Comparison of ENCODE assay signal across 1 cellular context in the genomic region with DNA sequence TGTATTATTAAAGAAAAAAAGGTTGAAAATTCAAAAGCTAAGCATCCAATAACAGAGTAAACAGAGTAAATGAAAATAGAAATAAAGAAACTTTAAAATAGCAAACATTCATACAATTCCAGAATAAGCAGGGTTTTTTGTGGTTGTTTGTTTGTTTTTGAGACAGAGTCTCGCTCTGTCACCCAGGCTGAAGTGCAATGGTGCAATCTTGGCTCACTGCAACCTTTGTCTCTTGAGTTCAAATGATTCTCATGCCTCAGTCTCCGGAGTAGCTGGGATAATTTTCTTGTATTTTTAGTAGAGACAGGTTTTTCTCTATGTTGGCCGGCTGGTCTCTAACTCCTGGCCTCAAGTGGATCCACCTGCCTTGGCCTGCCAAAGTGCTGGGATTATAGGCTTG.
TF ChIP-seq lines count a peak whose summit lies in the region.

No MANE protein-coding gene starts in this region.

TF ChIP-seq in HepG2, 621 proteins besides CTCF, POLR2A, EP300 and RAD21 (continued from another document):
- TF ChIP-seq, protein P1, sequence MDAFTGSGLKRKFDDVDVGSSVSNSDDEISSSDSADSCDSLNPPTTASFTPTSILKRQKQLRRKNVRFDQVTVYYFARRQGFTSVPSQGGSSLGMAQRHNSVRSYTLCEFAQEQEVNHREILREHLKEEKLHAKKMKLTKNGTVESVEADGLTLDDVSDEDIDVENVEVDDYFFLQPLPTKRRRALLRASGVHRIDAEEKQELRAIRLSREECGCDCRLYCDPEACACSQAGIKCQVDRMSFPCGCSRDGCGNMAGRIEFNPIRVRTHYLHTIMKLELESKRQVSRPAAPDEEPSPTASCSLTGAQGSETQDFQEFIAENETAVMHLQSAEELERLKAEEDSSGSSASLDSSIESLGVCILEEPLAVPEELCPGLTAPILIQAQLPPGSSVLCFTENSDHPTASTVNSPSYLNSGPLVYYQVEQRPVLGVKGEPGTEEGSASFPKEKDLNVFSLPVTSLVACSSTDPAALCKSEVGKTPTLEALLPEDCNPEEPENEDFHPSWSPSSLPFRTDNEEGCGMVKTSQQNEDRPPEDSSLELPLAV (CRISPR knock-in tag; conservative IDR thresholded peaks at IDR 0.05; ENCODE audit: low read depth), result no peak
- TF ChIP-seq RARA (CRISPR knock-in tag; IDR thresholded peaks at IDR 0.05) (0 out of 2 replicates have a peak, but pooled peaks have one; percentile 17), GATA4 (IDR thresholded peaks at IDR 0.05; ENCODE audit: borderline replicate concordance, low read depth) (no peak), SOX5 (CRISPR knock-in tag; IDR thresholded peaks at IDR 0.05; ENCODE audit: borderline replicate concordance) (no peak), ZBTB42 (CRISPR knock-in tag; IDR thresholded peaks at IDR 0.05) (no peak), ZNF224 (CRISPR knock-in tag; IDR thresholded peaks at IDR 0.05) (no peak), HOXA9 (CRISPR knock-in tag; IDR thresholded peaks at IDR 0.05; ENCODE audit: borderline replicate concordance) (no peak), NFYB (CRISPR knock-in tag; IDR thresholded peaks at IDR 0.05) (no peak), ZFX (CRISPR knock-in tag; IDR thresholded peaks at IDR 0.05; ENCODE audit: low read depth) (no peak), KDM5A (IDR thresholded peaks at IDR 0.05; ENCODE audit: borderline replicate concordance, low read length) (no peak), RBM39 (IDR thresholded peaks at IDR 0.05; ENCODE audit: low read depth, low read length, poor library complexity, severe bottlenecking) (no peak), ZNF766 (CRISPR knock-in tag; IDR thresholded peaks at IDR 0.05; ENCODE audit: borderline replicate concordance) (no peak), AKAP8 (CRISPR knock-in tag; IDR thresholded peaks at IDR 0.05) (no peak), ZNF761 (CRISPR knock-in tag; conservative IDR thresholded peaks at IDR 0.05) (no peak), ZBTB7A (CRISPR knock-in tag; IDR thresholded peaks at IDR 0.05) (no peak), ZNF331 (CRISPR knock-in tag; IDR thresholded peaks at IDR 0.05) (no peak), ZMYM3 (CRISPR knock-in tag; IDR thresholded peaks at IDR 0.05) (no peak), ZNF558 (CRISPR knock-in tag; IDR thresholded peaks at IDR 0.05; ENCODE audit: borderline replicate concordance) (no peak)
- TF ChIP-seq, protein P2, sequence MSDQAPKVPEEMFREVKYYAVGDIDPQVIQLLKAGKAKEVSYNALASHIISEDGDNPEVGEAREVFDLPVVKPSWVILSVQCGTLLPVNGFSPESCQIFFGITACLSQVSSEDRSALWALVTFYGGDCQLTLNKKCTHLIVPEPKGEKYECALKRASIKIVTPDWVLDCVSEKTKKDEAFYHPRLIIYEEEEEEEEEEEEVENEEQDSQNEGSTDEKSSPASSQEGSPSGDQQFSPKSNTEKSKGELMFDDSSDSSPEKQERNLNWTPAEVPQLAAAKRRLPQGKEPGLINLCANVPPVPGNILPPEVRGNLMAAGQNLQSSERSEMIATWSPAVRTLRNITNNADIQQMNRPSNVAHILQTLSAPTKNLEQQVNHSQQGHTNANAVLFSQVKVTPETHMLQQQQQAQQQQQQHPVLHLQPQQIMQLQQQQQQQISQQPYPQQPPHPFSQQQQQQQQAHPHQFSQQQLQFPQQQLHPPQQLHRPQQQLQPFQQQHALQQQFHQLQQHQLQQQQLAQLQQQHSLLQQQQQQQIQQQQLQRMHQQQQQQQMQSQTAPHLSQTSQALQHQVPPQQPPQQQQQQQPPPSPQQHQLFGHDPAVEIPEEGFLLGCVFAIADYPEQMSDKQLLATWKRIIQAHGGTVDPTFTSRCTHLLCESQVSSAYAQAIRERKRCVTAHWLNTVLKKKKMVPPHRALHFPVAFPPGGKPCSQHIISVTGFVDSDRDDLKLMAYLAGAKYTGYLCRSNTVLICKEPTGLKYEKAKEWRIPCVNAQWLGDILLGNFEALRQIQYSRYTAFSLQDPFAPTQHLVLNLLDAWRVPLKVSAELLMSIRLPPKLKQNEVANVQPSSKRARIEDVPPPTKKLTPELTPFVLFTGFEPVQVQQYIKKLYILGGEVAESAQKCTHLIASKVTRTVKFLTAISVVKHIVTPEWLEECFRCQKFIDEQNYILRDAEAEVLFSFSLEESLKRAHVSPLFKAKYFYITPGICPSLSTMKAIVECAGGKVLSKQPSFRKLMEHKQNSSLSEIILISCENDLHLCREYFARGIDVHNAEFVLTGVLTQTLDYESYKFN (CRISPR knock-in tag; conservative IDR thresholded peaks at IDR 0.05), result peak; percentile 55; the same call in 1 of the 2 replicates
- TF ChIP-seq, protein P3, sequence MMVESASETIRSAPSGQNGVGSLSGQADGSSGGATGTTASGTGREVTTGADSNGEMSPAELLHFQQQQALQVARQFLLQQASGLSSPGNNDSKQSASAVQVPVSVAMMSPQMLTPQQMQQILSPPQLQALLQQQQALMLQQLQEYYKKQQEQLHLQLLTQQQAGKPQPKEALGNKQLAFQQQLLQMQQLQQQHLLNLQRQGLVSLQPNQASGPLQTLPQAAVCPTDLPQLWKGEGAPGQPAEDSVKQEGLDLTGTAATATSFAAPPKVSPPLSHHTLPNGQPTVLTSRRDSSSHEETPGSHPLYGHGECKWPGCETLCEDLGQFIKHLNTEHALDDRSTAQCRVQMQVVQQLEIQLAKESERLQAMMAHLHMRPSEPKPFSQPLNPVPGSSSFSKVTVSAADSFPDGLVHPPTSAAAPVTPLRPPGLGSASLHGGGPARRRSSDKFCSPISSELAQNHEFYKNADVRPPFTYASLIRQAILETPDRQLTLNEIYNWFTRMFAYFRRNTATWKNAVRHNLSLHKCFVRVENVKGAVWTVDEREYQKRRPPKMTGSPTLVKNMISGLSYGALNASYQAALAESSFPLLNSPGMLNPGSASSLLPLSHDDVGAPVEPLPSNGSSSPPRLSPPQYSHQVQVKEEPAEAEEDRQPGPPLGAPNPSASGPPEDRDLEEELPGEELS (CRISPR knock-in tag; IDR thresholded peaks at IDR 0.05), result peak; percentile 56; the same call in 1 of the 2 replicates
- TF ChIP-seq, protein P4, sequence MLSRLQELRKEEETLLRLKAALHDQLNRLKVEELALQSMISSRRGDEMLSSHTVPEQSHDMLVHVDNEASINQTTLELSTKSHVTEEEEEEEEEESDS (CRISPR knock-in tag; IDR thresholded peaks at IDR 0.05; ENCODE audit: borderline replicate concordance), result no peak
